ENCODE assay signal across 1 cellular context in the genomic region with DNA sequence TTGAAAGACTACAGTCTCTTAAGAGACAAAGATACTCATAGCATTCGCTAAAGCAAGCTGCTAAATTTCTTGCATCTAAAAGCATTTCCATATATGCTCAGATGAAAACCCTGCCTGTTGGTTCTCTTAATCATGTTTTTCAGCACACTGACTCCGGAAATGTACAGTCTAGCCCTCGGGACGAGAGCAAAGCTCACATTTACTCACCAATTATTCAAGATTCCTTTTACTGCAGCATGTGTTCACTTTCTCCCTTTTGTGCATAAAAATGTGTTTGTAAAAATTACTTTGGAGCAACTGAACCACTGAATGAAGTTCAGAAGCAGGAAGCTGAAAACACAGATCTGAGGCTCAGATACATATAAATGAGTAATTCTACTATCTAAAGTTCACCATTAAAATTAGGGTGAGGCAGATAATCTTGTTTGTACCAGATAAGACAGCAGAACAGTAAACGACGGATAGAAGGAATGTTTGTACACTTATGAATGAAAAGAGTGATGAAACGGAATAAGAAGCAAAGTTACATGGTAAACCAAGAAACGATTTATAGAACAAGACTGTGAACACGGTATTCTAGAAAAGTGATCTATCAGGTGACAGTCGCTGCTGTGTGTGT.
TF ChIP-seq lines count a peak whose summit lies in the region.

No MANE protein-coding gene starts in this region.

TF ChIP-seq in SK-N-SH treated with all-trans-retinoic acid at 6 μM for 48 hours, 23 proteins besides CTCF, POLR2A, EP300 and RAD21 (continued from another document):
- TF ChIP-seq ZNF565 (CRISPR knock-in tag; conservative IDR thresholded peaks at IDR 0.05; ENCODE audit: low read depth): no peak
- TF ChIP-seq CSDC2 (CRISPR knock-in tag; IDR thresholded peaks at IDR 0.05): no peak
- TF ChIP-seq, protein P1, sequence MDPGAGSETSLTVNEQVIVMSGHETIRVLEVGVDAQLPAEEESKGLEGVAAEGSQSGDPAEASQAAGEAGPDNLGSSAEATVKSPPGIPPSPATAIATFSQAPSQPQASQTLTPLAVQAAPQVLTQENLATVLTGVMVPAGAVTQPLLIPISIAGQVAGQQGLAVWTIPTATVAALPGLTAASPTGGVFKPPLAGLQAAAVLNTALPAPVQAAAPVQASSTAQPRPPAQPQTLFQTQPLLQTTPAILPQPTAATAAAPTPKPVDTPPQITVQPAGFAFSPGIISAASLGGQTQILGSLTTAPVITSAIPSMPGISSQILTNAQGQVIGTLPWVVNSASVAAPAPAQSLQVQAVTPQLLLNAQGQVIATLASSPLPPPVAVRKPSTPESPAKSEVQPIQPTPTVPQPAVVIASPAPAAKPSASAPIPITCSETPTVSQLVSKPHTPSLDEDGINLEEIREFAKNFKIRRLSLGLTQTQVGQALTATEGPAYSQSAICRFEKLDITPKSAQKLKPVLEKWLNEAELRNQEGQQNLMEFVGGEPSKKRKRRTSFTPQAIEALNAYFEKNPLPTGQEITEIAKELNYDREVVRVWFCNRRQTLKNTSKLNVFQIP (CRISPR knock-in tag; IDR thresholded peaks at IDR 0.05; ENCODE audit: borderline replicate concordance, low read depth): no peak
- TF ChIP-seq ZFP30 (CRISPR knock-in tag; IDR thresholded peaks at IDR 0.05): no peak
- TF ChIP-seq, protein P2, sequence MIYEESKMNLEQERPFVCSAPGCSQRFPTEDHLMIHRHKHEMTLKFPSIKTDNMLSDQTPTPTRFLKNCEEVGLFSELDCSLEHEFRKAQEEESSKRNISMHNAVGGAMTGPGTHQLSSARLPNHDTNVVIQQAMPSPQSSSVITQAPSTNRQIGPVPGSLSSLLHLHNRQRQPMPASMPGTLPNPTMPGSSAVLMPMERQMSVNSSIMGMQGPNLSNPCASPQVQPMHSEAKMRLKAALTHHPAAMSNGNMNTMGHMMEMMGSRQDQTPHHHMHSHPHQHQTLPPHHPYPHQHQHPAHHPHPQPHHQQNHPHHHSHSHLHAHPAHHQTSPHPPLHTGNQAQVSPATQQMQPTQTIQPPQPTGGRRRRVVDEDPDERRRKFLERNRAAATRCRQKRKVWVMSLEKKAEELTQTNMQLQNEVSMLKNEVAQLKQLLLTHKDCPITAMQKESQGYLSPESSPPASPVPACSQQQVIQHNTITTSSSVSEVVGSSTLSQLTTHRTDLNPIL (CRISPR knock-in tag; IDR thresholded peaks at IDR 0.05; ENCODE audit: low read depth): no peak
- no peak for TF ChIP-seq ZC3H10 (CRISPR knock-in tag; IDR thresholded peaks at IDR 0.05)
- no peak for TF ChIP-seq TOX (CRISPR knock-in tag; IDR thresholded peaks at IDR 0.05; ENCODE audit: borderline replicate concordance)
- no peak for TF ChIP-seq ISL1 (CRISPR knock-in tag; IDR thresholded peaks at IDR 0.05)
TF ChIP-seq in SK-N-SH treated with all-trans-retinoic acid at 6 μM for 48 hours: peak in this region for 0.
